In the genomic region with DNA sequence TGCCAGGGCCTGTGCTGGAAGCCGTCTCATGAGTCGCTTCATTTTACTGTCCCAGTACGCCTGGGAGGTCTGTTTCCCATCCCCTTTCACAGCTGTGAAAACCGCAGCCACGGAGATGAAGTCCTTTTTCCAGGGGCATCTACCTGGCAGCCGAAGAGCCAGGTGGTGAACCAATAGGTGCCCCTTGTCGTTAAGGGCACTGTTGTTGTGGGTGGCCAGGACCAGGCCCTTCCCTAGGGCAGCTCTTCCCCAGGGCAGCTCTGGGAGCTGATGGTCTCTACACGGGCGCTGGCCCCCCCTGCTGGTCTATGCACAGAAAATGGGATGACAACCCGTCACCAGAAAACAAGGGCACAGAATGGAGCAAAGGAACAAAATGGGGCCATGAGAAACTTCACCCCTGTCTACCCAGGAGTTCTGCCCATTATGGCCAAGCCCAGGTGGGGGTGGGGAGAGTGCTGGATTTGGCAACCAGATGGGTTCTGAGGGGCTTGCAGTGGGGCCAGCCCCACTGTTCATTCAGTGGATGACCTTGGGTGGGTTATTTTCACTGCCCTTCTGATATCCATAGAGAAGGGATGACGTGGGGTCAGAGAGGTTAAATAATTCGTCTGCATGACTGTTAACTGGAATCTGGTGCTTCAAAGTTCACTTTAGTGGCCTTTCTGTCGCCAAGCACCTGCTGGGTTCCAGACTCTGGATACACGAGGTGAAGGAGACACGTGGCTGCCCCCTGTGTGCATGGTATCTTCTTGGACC, we compare ENCODE assay signal across 1 cellular context.
TF ChIP-seq lines count a peak whose summit lies in the region.

No MANE protein-coding gene starts in this region.

TF ChIP-seq in IMR-90, 13 proteins besides CTCF, POLR2A, EP300 and RAD21 (continued from another document):
- TF ChIP-seq RCOR1 (IDR thresholded peaks at IDR 0.05; ENCODE audit: insufficient replicate concordance, low read length) (no peak), CHD1 (IDR thresholded peaks at IDR 0.05; ENCODE audit: low read depth, low read length) (peak; percentile 71; the same call in 1 of the 2 replicates), MAZ (IDR thresholded peaks at IDR 0.05; ENCODE audit: borderline replicate concordance, low read depth, low read length) (no peak), BHLHE40 (IDR thresholded peaks at IDR 0.05; ENCODE audit: low read depth, low read length) (no peak), FOS (IDR thresholded peaks at IDR 0.05; ENCODE audit: low read depth, low read length) (no peak), NFE2L2 (IDR thresholded peaks at IDR 0.05; ENCODE audit: low read depth, low read length) (no peak), MAFK (IDR thresholded peaks at IDR 0.05; ENCODE audit: low read depth, low read length) (no peak), RFX5 (IDR thresholded peaks at IDR 0.05; ENCODE audit: low read depth, low read length) (no peak), ELK1 (IDR thresholded peaks at IDR 0.05; ENCODE audit: borderline replicate concordance, low read depth, low read length) (no peak), CEBPB (IDR thresholded peaks at IDR 0.05; ENCODE audit: low read depth, low read length) (no peak), MXI1 (IDR thresholded peaks at IDR 0.05; ENCODE audit: borderline replicate concordance, low read depth, low read length) (no peak), SMC3 (IDR thresholded peaks at IDR 0.05; ENCODE audit: low read depth, low read length) (peak; percentile 68)
